In genomic region chr7:92133133-92133736, GRCh38 we compare ENCODE assay signal across 8 cellular contexts. TPM values are rescaled to one million over a fixed set of nuclear protein-coding genes. Genes with fewer than 3 reads are reported as not detected.
DNase-seq lines count a peak whose midpoint lies in the region; ATAC-seq, FAIRE-seq and TF ChIP-seq lines count a peak whose summit lies in the region.

No MANE protein-coding gene starts in this region.

- H3K36me3 Mint-ChIP-seq in activated B cell treated with CpG ODN at 0.5 μM for 24 hours (ENCODE audit: low read depth) = peaks cover 47% of the 10 kb centered on the region

- DNase-seq in A549 (ENCODE audit: low read depth in 1 of 2, low spot score in 1 of 2) (no peak), activated B cell treated with CpG ODN at 0.5 μM for 24 hours (no peak), heart right ventricle (no peak), NCI-H187 treated with DMSO at 0.1 percent for 48 hours (lab: John Stamatoyannopoulos, UW) (no peak), D341Med (ENCODE audit: low spot score) (no peak)

- intact Hi-C loops in activated B cell treated with CpG ODN at 0.5 μM for 24 hours (cut with micrococcal nuclease) (loop anchor here (2.0 to 10.0 kb wide), 4 partner anchors 252 to 1786 kb away; partner anchors contain the start of genes CDK14, CDK6, GTPBP10 and MTERF1), heart right ventricle (cut with DNase I) (loop anchor here in 3 of 10 donors (5.0 to 10.0 kb wide), 2 partner anchors 82 to 314 kb away; partner anchors contain the start of gene GATAD1 (in 3 of the 3))

- H3K27ac ChIP-seq in A549 (peak overlapping the region; percentile 96 to 98), heart right ventricle (peak overlapping the region in 8 of 10 donors; percentile 93 to 99 (median 95))

- H3K27me3 Mint-ChIP-seq in activated B cell treated with CpG ODN at 0.5 μM for 24 hours = no peaks in the 10 kb centered on the region

- no peak for TF ChIP-seq RAD21 in A549 (conservative IDR thresholded peaks at IDR 0.05 in 1 of 2, IDR thresholded peaks at IDR 0.05 in 1 of 2)

- H3K4me3 ChIP-seq in A549 = peak overlapping the region; percentile 92
- H3K4me3 ChIP-seq in heart right ventricle = peak overlapping the region; percentile 77 to 99 (median 89)
- H3K4me3 ChIP-seq in skeletal muscle satellite cell (ENCODE audit: low read length) = peak overlapping the region; percentile 82

- H3K4me1 ChIP-seq in A549 = peaks cover 13% of the 10 kb centered on the region; the same call in 2 of the 3 replicates
- H3K4me1 ChIP-seq in heart right ventricle = peaks cover 0 to 26% (median 16%) of the 10 kb centered on the region in 9 donors
- peaks cover 9% of the 10 kb centered on the region for H3K4me1 ChIP-seq in skeletal muscle satellite cell (ENCODE audit: control insufficient read depth, insufficient read depth, low read length)

- H3K9ac ChIP-seq in skeletal muscle satellite cell (ENCODE audit: low read depth, low read length) = peak overlapping the region; percentile 92

- H3K4me1 Mint-ChIP-seq in activated B cell treated with CpG ODN at 0.5 μM for 24 hours = peaks cover 47% of the 10 kb centered on the region

- H3K27ac Mint-ChIP-seq in activated B cell treated with CpG ODN at 0.5 μM for 24 hours = peak overlapping the region; percentile 100

- peaks cover 0 to 32% (median 5%) of the 10 kb centered on the region in 9 donors for H3K36me3 ChIP-seq in heart right ventricle
- H3K36me3 ChIP-seq in skeletal muscle satellite cell (ENCODE audit: insufficient read depth, low read length) = peaks cover 28% of the 10 kb centered on the region

- FAIRE-seq in A549 (lab: Jason Lieb, UNC) = no peak

- H3K4me2 ChIP-seq in A549 (peak overlapping the region; percentile 79), skeletal muscle satellite cell (ENCODE audit: low read length) (peak overlapping the region; percentile 80)

- POLR2A ChIA-PET in A549 (lab: Yijun Ruan, JAX) (interaction anchor here (0.6 to 0.9 kb wide), 2 partner anchors 78 to 314 kb away, joined by 3 to 4 read pairs; partner anchors contain the start of gene GATAD1), activated B cell treated with CpG ODN at 0.5 μM for 24 hours (lab: Charles Lee) (interaction anchor here (0.7 to 1.9 kb wide), 7 partner anchors 9 to 469 kb away, joined by 3 to 9 read pairs (median 3); partner anchors contain the start of genes AKAP9, PEX1 and RBM48)

- H3K4me3 Mint-ChIP-seq in activated B cell treated with CpG ODN at 0.5 μM for 24 hours = peak overlapping the region; percentile 99

- TF ChIP-seq CTCF in A549 (IDR thresholded peaks at IDR 0.05) (no peak), activated B cell treated with CpG ODN at 0.5 μM for 24 hours (IDR thresholded peaks at IDR 0.05) (no peak), heart right ventricle (IDR thresholded peaks at IDR 0.05) (no peak)

- WGBS in A549 (ENCODE audit: missing lambda C conversion rate) = 22% methylated on average over 15 of the region's 15 CpGs
- 41 to 47% methylated on average over 15 of the region's 15 CpGs for WGBS in heart right ventricle, 2 donors

- no peak for TF ChIP-seq EP300 in A549 (IDR thresholded peaks at IDR 0.05)

- no peak for TF ChIP-seq POLR2A in A549 (IDR thresholded peaks at IDR 0.05; ENCODE audit: low read length)

- no peaks in the 10 kb centered on the region for H3K9me3 Mint-ChIP-seq in activated B cell treated with CpG ODN at 0.5 μM for 24 hours

- H3K9me3 ChIP-seq in A549 (no peaks in the 10 kb centered on the region), heart right ventricle (no peaks in the 10 kb centered on the region), skeletal muscle satellite cell (replicated peaks; ENCODE audit: low read length) (no peaks in the 10 kb centered on the region)

- H3K27me3 ChIP-seq in heart right ventricle (no peaks in the 10 kb centered on the region), skeletal muscle satellite cell (ENCODE audit: control insufficient read depth, insufficient read depth, low read length) (no peaks in the 10 kb centered on the region)

- ATAC-seq in A549 (peak; percentile 44 to 64), GM19025 (IDR thresholded peaks at IDR 0.05; ENCODE audit: low read depth, unreplicated experiment) (peak; percentile 6), HG03442 (IDR thresholded peaks at IDR 0.05; ENCODE audit: unreplicated experiment) (peak; percentile 7), activated B cell treated with CpG ODN at 0.5 μM for 24 hours (ENCODE audit: low read depth) (peak; percentile 22), heart right ventricle (peak in 7 of 8 donors; percentile 0 to 31 (median 2))

- CTCF ChIA-PET in A549 (lab: Yijun Ruan, JAX) = interaction anchor here (0.6 to 2.4 kb wide), 13 partner anchors 9 to 290 kb away, joined by 3 to 21 read pairs (median 3); no protein-coding TSS in a partner anchor
- CTCF ChIA-PET in activated B cell treated with CpG ODN at 0.5 μM for 24 hours (lab: Charles Lee) = interaction anchor here (0.7 to 1.0 kb wide), 3 partner anchors 25 to 305 kb away, joined by 3 read pairs; no protein-coding TSS in a partner anchor

TF ChIP-seq in A549, 52 proteins besides CTCF, POLR2A, EP300 and RAD21:
- TF ChIP-seq HOXA7 (CRISPR knock-in tag; IDR thresholded peaks at IDR 0.05) = no peak
- no peak for TF ChIP-seq CHD2 (IDR thresholded peaks at IDR 0.05; ENCODE audit: low read length, partially characterized antibody)
- no peak for TF ChIP-seq JUNB (IDR thresholded peaks at IDR 0.05)
- no peak for TF ChIP-seq FOSL2 (IDR thresholded peaks at IDR 0.05)
- TF ChIP-seq FOSL2 (CRISPR knock-in tag; IDR thresholded peaks at IDR 0.05) = no peak
- no peak for TF ChIP-seq SREBF2 (IDR thresholded peaks at IDR 0.05)

RNA-seq across cellular contexts. Expression of gene CYP51A1, which starts 1.0 kb away (rescaled TPM):
- polyA plus RNA-seq in A549 (2011; rRNA removed) = 12.6 and 18.1 TPM in 2 replicates
- polyA plus RNA-seq in A549 (2012; cell fraction: cytosol; rRNA removed) = 6.4 and 8.8 TPM in 2 replicates
- polyA plus RNA-seq in A549 (2012; cell fraction: nucleus; rRNA removed) = 3.5 and 8.5 TPM in 2 replicates
- polyA plus RNA-seq in A549 (2017; fragmentation: RNase III; extraction: RNeasy Plus Mini Kit Qiagen cat#74134 plus additional on column Dnase treatment) = 39.5 to 57.3 TPM (median 51.8 TPM) in 3 replicates
- 7.2 and 9.1 TPM in 2 replicates for polyA minus RNA-seq in A549 (2011; rRNA and poly(A)+ RNA removed)
- total RNA-seq in activated B cell treated with CpG ODN at 0.5 μM for 24 hours = 90.9 and 92.8 TPM in 2 replicates
- total RNA-seq in heart right ventricle = 10 to 100 TPM; 20.3 to 45.5 (median 27.0) TPM
- polyA plus RNA-seq in heart right ventricle = 10 to 100 TPM in 1 of 2 donors, 1 to 10 TPM in 1; 5.8 to 22.1 TPM
- 84.7 and 171 TPM in 2 replicates for total RNA-seq in skeletal muscle satellite cell (2012; rRNA removed)

RNA-seq across cellular contexts. Expression of gene LRRD1, which starts 45.7 kb away (rescaled TPM):
- polyA plus RNA-seq in A549 (2011; rRNA removed) = not detected in 2 replicates
- polyA plus RNA-seq in A549 (2012; cell fraction: cytosol; rRNA removed) = not detected in 2 replicates
- not detected in 2 replicates for polyA plus RNA-seq in A549 (2012; cell fraction: nucleus; rRNA removed)
- polyA plus RNA-seq in A549 (2017; fragmentation: RNase III; extraction: RNeasy Plus Mini Kit Qiagen cat#74134 plus additional on column Dnase treatment) = not detected in 3 replicates
- polyA minus RNA-seq in A549 (2011; rRNA and poly(A)+ RNA removed) = not detected in 2 replicates
- not detected in 2 replicates for total RNA-seq in activated B cell treated with CpG ODN at 0.5 μM for 24 hours
- under 1 TPM in 4 of 10 donors, not detected in 6; 0.08 to 0.18 (median 0.12) TPM for total RNA-seq in heart right ventricle
- not detected for polyA plus RNA-seq in heart right ventricle
- total RNA-seq in skeletal muscle satellite cell (2012; rRNA removed) = 0.51 TPM in 1 of 2 replicates, not detected in the other

Comparison
In these comparisons a context has a peak if more than half of its experiments do, and no peak if none do; other contexts are left out.
1. ATAC-seq: peak in every context shown above with its lines; median percentile 54 in A549; 22 in activated B cell treated with CpG ODN at 0.5 μM for 24 hours; 7 in HG03442; 6 in GM19025; 2 in heart right ventricle.